ENCODE assay signal across 8 cellular contexts in the genomic region with DNA sequence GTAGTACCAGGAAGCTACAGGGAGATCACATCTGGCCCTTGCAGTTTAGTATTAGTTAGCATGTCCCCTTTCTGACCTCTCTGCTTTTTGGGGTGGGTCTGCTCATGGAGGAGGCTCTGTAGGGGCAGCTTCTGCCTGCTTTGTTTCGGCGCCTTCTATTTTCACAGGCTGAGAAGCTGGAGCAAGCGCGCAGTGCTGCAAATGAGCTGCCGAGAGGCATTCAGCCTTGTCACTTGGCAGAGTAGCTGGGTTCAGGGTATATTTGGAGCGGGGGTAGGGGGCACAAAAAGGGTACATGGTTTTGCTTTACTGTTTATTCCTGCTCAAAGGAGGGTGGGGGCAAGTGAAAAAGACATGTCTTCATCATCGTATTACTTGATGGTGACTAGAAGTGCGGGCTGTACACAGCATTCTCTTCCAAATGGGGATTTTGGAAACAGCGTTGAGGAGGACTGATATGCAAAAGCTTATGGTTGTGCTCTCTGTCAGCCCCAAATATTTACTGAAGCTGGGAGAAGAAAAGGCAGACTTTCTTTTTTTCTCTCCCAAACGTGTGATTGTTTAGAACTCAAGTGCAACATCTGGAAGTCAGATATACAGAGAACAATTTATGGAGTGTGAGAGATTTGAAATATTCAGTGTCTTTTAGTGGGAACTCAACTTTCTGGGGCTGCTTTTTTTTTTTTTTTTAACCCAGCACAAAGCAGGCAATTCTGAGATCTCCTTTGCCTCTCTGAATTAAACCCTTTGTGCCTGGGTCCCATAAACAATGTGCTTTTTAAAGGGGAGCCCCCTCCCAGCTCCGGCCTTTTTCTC.
DNase-seq lines count a peak whose midpoint lies in the region; ATAC-seq and TF ChIP-seq lines count a peak whose summit lies in the region.

No MANE protein-coding gene starts in this region.

- peaks cover 10% of the 10 kb centered on the region for H3K9me3 Mint-ChIP-seq in T-helper 2 cell treated with Interferon-gamma antibody and Interleukin-4, amounts not matched to agents 5 μg/mL and 100 μg/mL, for 36 hours

- peak; percentile 52 for DNase-seq in GM12865 (ENCODE audit: low read depth)
- no peak for DNase-seq in T-helper 2 cell treated with Interferon-gamma antibody and Interleukin-4, amounts not matched to agents 5 μg/mL and 100 μg/mL, for 36 hours (ENCODE audit: low spot score)
- DNase-seq in heart right ventricle, result no peak
- no peak for DNase-seq in sciatic nerve (ENCODE audit: low spot score)
- no peak for DNase-seq in NCI-H146 (lab: John Stamatoyannopoulos, UW)
- no peak for DNase-seq in BE2C

- peaks cover 16% of the 10 kb centered on the region for H3K36me3 Mint-ChIP-seq in T-helper 2 cell treated with Interferon-gamma antibody and Interleukin-4, amounts not matched to agents 5 μg/mL and 100 μg/mL, for 36 hours (ENCODE audit: low read depth)

- peak overlapping the region; percentile 99 for H3K27ac Mint-ChIP-seq in T-helper 2 cell treated with Interferon-gamma antibody and Interleukin-4, amounts not matched to agents 5 μg/mL and 100 μg/mL, for 36 hours

- H3K4me1 ChIP-seq in heart right ventricle (peaks cover 0 to 82% (median 49%) of the 10 kb centered on the region in 9 donors), BE2C (no peaks in the 10 kb centered on the region)

- H3K27me3 Mint-ChIP-seq in T-helper 2 cell treated with Interferon-gamma antibody and Interleukin-4, amounts not matched to agents 5 μg/mL and 100 μg/mL, for 36 hours (ENCODE audit: low read depth), result no peaks in the 10 kb centered on the region

- TF ChIP-seq CTCF in GM12865 (IDR thresholded peaks at IDR 0.05; ENCODE audit: insufficient read depth, low read depth, low read length, missing control alignments) (no peak), heart right ventricle (IDR thresholded peaks at IDR 0.05) (no peak), BE2C (IDR thresholded peaks at IDR 0.05; ENCODE audit: low read depth, low read length) (no peak)

- no peaks in the 10 kb centered on the region for H3K27me3 ChIP-seq in heart right ventricle
- H3K27me3 ChIP-seq in BE2C, result peaks cover 30% of the 10 kb centered on the region

- peak in 5 of 8 donors; percentile 35 to 52 (median 47) for ATAC-seq in heart right ventricle
- peak; percentile 14 for ATAC-seq in sciatic nerve
- ATAC-seq in GM21528 (IDR thresholded peaks at IDR 0.05; ENCODE audit: low FRiP score, unreplicated experiment), result no peak
- ATAC-seq in HG02571 (IDR thresholded peaks at IDR 0.05; ENCODE audit: unreplicated experiment), result no peak

- H3K36me3 ChIP-seq in heart right ventricle (no peaks in the 10 kb centered on the region), BE2C (no peaks in the 10 kb centered on the region)

- peak overlapping the region; percentile 32 to 97 (median 86) for H3K27ac ChIP-seq in heart right ventricle

- H3K4me3 Mint-ChIP-seq in T-helper 2 cell treated with Interferon-gamma antibody and Interleukin-4, amounts not matched to agents 5 μg/mL and 100 μg/mL, for 36 hours, result no peak overlapping the region

- peaks cover 48% of the 10 kb centered on the region for H3K4me1 Mint-ChIP-seq in T-helper 2 cell treated with Interferon-gamma antibody and Interleukin-4, amounts not matched to agents 5 μg/mL and 100 μg/mL, for 36 hours (ENCODE audit: low read depth)

- WGBS in heart right ventricle, 2 donors, result 20 to 31% methylated on average over 11 of the region's 11 CpGs

- intact Hi-C loops in heart right ventricle (cut with DNase I) (loop anchor here in 3 of 10 donors (5.0 to 10.0 kb wide), 5 partner anchors 52 to 139 kb away; no protein-coding TSS in a partner anchor), sciatic nerve (cut with DNase I) (no loop called here)

- H3K4me3 ChIP-seq in GM12865 (ENCODE audit: low read depth, low read length) (peak overlapping the region; percentile 94), heart right ventricle (peak overlapping the region in 9 of 10 donors; percentile 49 to 80 (median 72)), BE2C (ENCODE audit: low read depth, low read length) (no peak overlapping the region)

- H3K9me3 ChIP-seq in heart right ventricle (no peaks in the 10 kb centered on the region), BE2C (no peaks in the 10 kb centered on the region)

Comparison
In these comparisons a context has a peak if more than half of its experiments do, and no peak if none do; other contexts are left out.
1. ATAC-seq: peak in heart right ventricle (5 of 8) and sciatic nerve (single experiment); none in GM21528 (single experiment) and HG02571 (single experiment).